26 cellular contexts compared by ENCODE assay signal in the genomic region with DNA sequence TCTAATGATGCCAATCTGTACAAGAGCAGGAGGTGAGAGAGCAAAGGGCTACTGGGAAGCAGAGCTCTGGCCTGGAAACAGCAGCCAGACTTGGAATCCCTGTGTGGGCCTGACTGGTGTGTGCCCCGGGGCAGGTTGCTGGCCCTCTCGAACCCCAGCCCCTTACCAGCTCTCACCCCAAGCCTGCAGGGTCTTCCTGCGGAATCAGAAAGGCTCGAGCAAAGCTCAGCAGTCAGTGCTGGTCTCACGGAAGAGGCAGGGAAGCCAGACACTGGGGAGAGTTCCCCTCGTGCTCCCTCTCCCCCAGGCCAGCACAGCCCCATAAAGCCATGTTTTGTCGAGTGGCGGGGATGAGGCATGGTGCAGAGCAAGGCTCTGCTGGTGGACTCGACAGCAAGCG.
"Had no signal": no experiment of that assay in that cellular context is flagged by ENCODE, and none has a peak within 500 bp of the region (broad histone marks: within the 10 kb centered on the region; RNA-seq: fewer than 3 reads in every experiment).

No MANE protein-coding gene starts in this region.

- H3K4me3 ChIP-seq: pancreas, prostate gland, right lobe of liver, skin epidermis, smooth muscle cell, spleen, stomach, thoracic aorta, thyroid gland, tibial nerve, upper lobe of left lung, vagina had no signal

- ATAC-seq: naive thymus-derived CD8-positive, alpha-beta T cell; natural killer cell treated with Interleukin-12 subunit alpha and Interleukin-12 subunit beta and Interleukin-15 and Interleukin-18, amount 100 ng/mL, for 72 hours; pancreas; right cardiac atrium; right lobe of liver; stimulated activated effector memory CD8-positive, alpha-beta T cell treated with anti-CD3 and anti-CD28 coated beads, Interleukin-12 subunit alpha, Interleukin-12 subunit beta, amount 100 ng/mL, for 72 hours; stimulated activated naive B cell treated with anti-CD40 and anti-IgM and Interleukin-4, amounts not matched to agents 10 μg/mL and 1 μg/mL and 100 μg/mL, for 72 hours had no signal

- H3K9me3 ChIP-seq: neutrophil, pancreas, prostate gland, right lobe of liver, spleen, stomach, thoracic aorta, thyroid gland, tibial nerve, upper lobe of left lung, vagina had no signal

- H3K4me1 ChIP-seq: pancreas, thyroid gland, tibial nerve had no signal

- H3K27ac ChIP-seq: neutrophil, pancreas, prostate gland, right lobe of liver, skin epidermis, spleen, stomach, thoracic aorta, thyroid gland, tibial nerve, upper lobe of left lung, vagina had no signal

- DNase-seq: naive thymus-derived CD8-positive, alpha-beta T cell; nephron progenitor cell; nucleus accumbens; pancreas; right cardiac atrium; right lobe of liver; spleen; stimulated activated CD4-positive, alpha-beta T cell treated with anti-CD3 and anti-CD28 coated beads, Interleukin-15, amount 100 ng/mL, for 24 hours; stimulated activated CD4-positive, alpha-beta T cell treated with anti-CD3 and anti-CD28 coated beads, Interleukin-2, amount 100 ng/mL, for 24 hours; stimulated activated CD4-positive, alpha-beta T cell treated with anti-CD3 and anti-CD28 coated beads, Interleukin-2, amount 100 ng/mL, for 48 hours; stimulated activated CD4-positive, alpha-beta T cell treated with anti-CD3 and anti-CD28 coated beads, Interleukin-4, amount 100 ng/mL, for 24 hours; stimulated activated naive B cell treated with anti-CD40 and anti-IgM and Interleukin-4, amounts not matched to agents 10 μg/mL and 1 μg/mL and 100 μg/mL, for 72 hours; stimulated activated naive CD4-positive, alpha-beta T cell treated with Interleukin-2 at 50 U/mL for 16 hours; stomach; thyroid gland; trophoblast cell had no signal

- H3K27me3 ChIP-seq: neutrophil, pancreas, right lobe of liver, spleen, stomach, thyroid gland, tibial nerve, upper lobe of left lung, vagina had no signal
